Comparison of ENCODE assay signal across 1 cellular context in genomic region chr17:3564241-3564640, GRCh38. TPM values are rescaled to one million over a fixed set of nuclear protein-coding genes. Genes with fewer than 3 reads are reported as not detected.
"Had no signal": no experiment of that assay in that cellular context is flagged by ENCODE, and none has a peak within 500 bp of the region (broad histone marks: within the 10 kb centered on the region; RNA-seq: fewer than 3 reads in every experiment).

No MANE protein-coding gene starts in this region.

RNA-seq across cellular contexts. Expression of gene TRPV3, which starts 6.6 kb away (rescaled TPM):
- total RNA-seq: H4 had no signal
